18 cellular contexts compared by ENCODE assay signal in the genomic region with DNA sequence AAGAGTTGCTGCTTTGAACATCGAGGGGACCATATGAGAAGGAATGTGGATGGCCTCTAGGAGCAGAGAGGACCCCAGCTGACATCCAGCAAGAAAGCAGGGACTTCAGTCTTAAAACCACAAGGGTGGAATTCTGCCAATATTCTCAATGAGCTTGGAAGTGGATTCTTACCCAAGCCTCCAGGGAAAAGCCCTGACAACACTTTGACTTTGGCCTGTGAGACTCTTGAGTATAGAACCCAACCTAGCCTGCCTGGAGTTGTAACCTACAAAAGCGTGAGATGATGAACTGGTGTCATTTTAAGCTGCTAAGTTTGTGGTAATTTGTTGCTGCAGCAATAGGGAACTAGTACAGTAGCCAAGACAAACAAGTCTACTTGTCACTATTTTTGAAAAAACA.
DNase-seq lines count a peak whose midpoint lies in the region; ATAC-seq lines count a peak whose summit lies in the region.
"Had no signal": no experiment of that assay in that cellular context is flagged by ENCODE, and none has a peak within 500 bp of the region (broad histone marks: within the 10 kb centered on the region; RNA-seq: fewer than 3 reads in every experiment).

No MANE protein-coding gene starts in this region.

- no peaks in the 10 kb centered on the region for H3K9me3 ChIP-seq in mesenchymal stem cell (ENCODE audit: control insufficient read depth, low read length)
- H3K9me3 ChIP-seq: prostate gland had no signal

- H4K8ac ChIP-seq in mesenchymal stem cell (ENCODE audit: low read length): no peak overlapping the region

- H3K27me3 ChIP-seq in mesenchymal stem cell (ENCODE audit: control insufficient read depth in 1 of 2, insufficient read depth in 1 of 2, low read length in 2 of 2): no peaks in the 10 kb centered on the region

- no peak overlapping the region for H3K4ac ChIP-seq in mesenchymal stem cell (ENCODE audit: low read depth in 1 of 2, low read length in 2 of 2)

- peak; percentile 63 for DNase-seq in DMS 273 (lab: John Stamatoyannopoulos, UW; ENCODE audit: unreplicated experiment)
- peak; percentile 64 for DNase-seq in NCI-H2107 treated with DMSO at 0.1 percent for 48 hours (lab: John Stamatoyannopoulos, UW; ENCODE audit: unreplicated experiment)
- DNase-seq in brain pericyte (ENCODE audit: low read depth, low spot score): peak; percentile 22
- DNase-seq in mesenchymal stem cell: peak; percentile 38
- DNase-seq in globus pallidus (ENCODE audit: low spot score): no peak
- DNase-seq in activated gamma-delta T cell (lab: John Stamatoyannopoulos, UW): no peak
- no peak for DNase-seq in SKM-1 (lab: John Stamatoyannopoulos, UW; ENCODE audit: unreplicated experiment)
- DNase-seq: amniotic stem cell, Calu3, KBM-7, NCI-H1417 treated with DMSO at 0.1 percent for 48 hours, NCI-H510A, WERI-Rb-1 had no signal

- H2AK5ac ChIP-seq in mesenchymal stem cell (ENCODE audit: low read length, severe bottlenecking): no peak overlapping the region

- H3K4me3 ChIP-seq in mesenchymal stem cell (ENCODE audit: insufficient read depth in 1 of 2, low read depth in 1 of 2, low read length in 2 of 2): no peak overlapping the region
- H3K4me3 ChIP-seq: prostate gland had no signal

- H4K91ac ChIP-seq in mesenchymal stem cell (ENCODE audit: low read length): no peak overlapping the region

- no peak overlapping the region for H2BK120ac ChIP-seq in mesenchymal stem cell (ENCODE audit: low read depth, low read length)

- no peak overlapping the region for H2BK15ac ChIP-seq in mesenchymal stem cell (ENCODE audit: low read depth, poor library complexity, severe bottlenecking)

- H2BK5ac ChIP-seq in mesenchymal stem cell (ENCODE audit: low read depth, low read length, poor library complexity, severe bottlenecking): no peak overlapping the region

- H3K4me2 ChIP-seq in mesenchymal stem cell (ENCODE audit: low read length, poor library complexity, severe bottlenecking): no peak overlapping the region

- H2BK12ac ChIP-seq in mesenchymal stem cell (ENCODE audit: low read length in 2 of 2): no peak overlapping the region

- H3K23ac ChIP-seq in mesenchymal stem cell (ENCODE audit: low read length in 2 of 2): no peak overlapping the region

- H3K18ac ChIP-seq in mesenchymal stem cell (ENCODE audit: low read depth in 1 of 2, low read length in 2 of 2): no peak overlapping the region

- no peak overlapping the region for H3K14ac ChIP-seq in mesenchymal stem cell (ENCODE audit: low read length in 2 of 2)

- peaks cover 0 to 2% of the 10 kb centered on the region in 2 experiments for H3K36me3 ChIP-seq in mesenchymal stem cell (ENCODE audit: control insufficient read depth in 1 of 2, insufficient read depth in 2 of 2, low read depth in 1 of 2, low read length in 2 of 2)
- H3K36me3 ChIP-seq: prostate gland, WERI-Rb-1 had no signal

- H3K9ac ChIP-seq in mesenchymal stem cell (ENCODE audit: low read length): no peak overlapping the region

- no peak overlapping the region for H2AFZ ChIP-seq in mesenchymal stem cell (ENCODE audit: low read depth, low read length)

- WGBS in mesenchymal stem cell: 88% methylated on average over 2 of the region's 2 CpGs

- no peaks in the 10 kb centered on the region for H3K4me1 ChIP-seq in mesenchymal stem cell (ENCODE audit: control insufficient read depth, insufficient read depth, low read depth, low read length)
- H3K4me1 ChIP-seq: prostate gland had no signal

- no peaks in the 10 kb centered on the region for H3K79me1 ChIP-seq in mesenchymal stem cell (replicated peaks; ENCODE audit: low read length, poor library complexity, severe bottlenecking)

- H3K27ac ChIP-seq in mesenchymal stem cell (ENCODE audit: low read length, poor library complexity, severe bottlenecking): no peak overlapping the region
- H3K27ac ChIP-seq: HL-60, prostate gland, WERI-Rb-1 had no signal

- ATAC-seq in GM19397 (IDR thresholded peaks at IDR 0.05; ENCODE audit: unreplicated experiment): no peak
- ATAC-seq: activated T-helper 17 cell treated with anti-CD3 and anti-CD28 coated beads, Interleukin-2, amount 50 U/mL, for 72 hours; left lobe of liver had no signal

Comparison
In these comparisons a context has a peak if more than half of its experiments do, and no peak if none do; other contexts are left out.
1. DNase-seq: peak in DMS 273 (single experiment), NCI-H2107 treated with DMSO at 0.1 percent for 48 hours (single experiment), brain pericyte (single experiment) and mesenchymal stem cell (single experiment); none in globus pallidus (single experiment), activated gamma-delta T cell (single experiment) and SKM-1 (single experiment).